1 cellular context compared by ENCODE assay signal in genomic region chr10:49298666-49298989, GRCh38.
TF ChIP-seq lines count a peak whose summit lies in the region.

No MANE protein-coding gene starts in this region.

TF ChIP-seq in K562, 482 proteins besides CTCF, POLR2A, EP300 and RAD21:
- TF ChIP-seq FOXJ2 (tag; IDR thresholded peaks at IDR 0.05) (0 out of 2 replicates have a peak, but pooled peaks have one; percentile 38), ATF3 (IDR thresholded peaks at IDR 0.05) (peak; percentile 85), ATF3 (CRISPR knock-in tag; conservative IDR thresholded peaks at IDR 0.05) (no peak), KDM1A (IDR thresholded peaks at IDR 0.05) (no peak), FOXO4 (CRISPR knock-in tag; IDR thresholded peaks at IDR 0.05) (no peak), MTA3 (IDR thresholded peaks at IDR 0.05; ENCODE audit: borderline replicate concordance) (peak; percentile 16; the same call in 1 of the 2 replicates), CEBPB (tag; IDR thresholded peaks at IDR 0.05) (peak; percentile 57), MEF2A (IDR thresholded peaks at IDR 0.05; ENCODE audit: control insufficient read depth, low read depth, low read length) (peak; percentile 65; the same call in 1 of the 2 replicates), TSC22D4 (tag; IDR thresholded peaks at IDR 0.05) (no peak), ATF7 (IDR thresholded peaks at IDR 0.05) (peak; percentile 10; the same call in 1 of the 2 replicates), CREB1 (IDR thresholded peaks at IDR 0.05) (no peak), CREB1 (CRISPR knock-in tag; IDR thresholded peaks at IDR 0.05) (no peak), ZNF639 (CRISPR knock-in tag; conservative IDR thresholded peaks at IDR 0.05 in 1 of 2, IDR thresholded peaks at IDR 0.05 in 1 of 2) (0 out of 4 replicates have a peak, but pooled peaks of 1 of the 2 experiments have one; percentile 14), TEAD2 (tag; IDR thresholded peaks at IDR 0.05) (0 out of 2 replicates have a peak, but pooled peaks have one; percentile 32), TAF7 (tag; IDR thresholded peaks at IDR 0.05) (0 out of 2 replicates have a peak, but pooled peaks have one; percentile 24), NEUROD1 (IDR thresholded peaks at IDR 0.05; ENCODE audit: borderline replicate concordance, low read depth, low read length, partially characterized antibody) (no peak), FOXK1 (CRISPR knock-in tag; IDR thresholded peaks at IDR 0.05; ENCODE audit: borderline replicate concordance) (no peak), CEBPG (CRISPR knock-in tag; IDR thresholded peaks at IDR 0.05) (0 out of 2 replicates have a peak, but pooled peaks have one; percentile 3), CEBPG (tag; conservative IDR thresholded peaks at IDR 0.05 in 1 of 2, IDR thresholded peaks at IDR 0.05 in 1 of 2) (peak; percentile 49; a peak in 3 of 4 replicates), CXXC5 (CRISPR knock-in tag; IDR thresholded peaks at IDR 0.05) (peak; percentile 27; the same call in 1 of the 2 replicates), GATAD2A (IDR thresholded peaks at IDR 0.05) (peak; percentile 48; the same call in 1 of the 2 replicates), RBBP5 (IDR thresholded peaks at IDR 0.05; ENCODE audit: borderline replicate concordance, insufficient read depth, low read length, poor library complexity, severe bottlenecking) (peak; percentile 25), STAT5B (CRISPR knock-in tag; IDR thresholded peaks at IDR 0.05) (no peak), RFX5 (IDR thresholded peaks at IDR 0.05; ENCODE audit: low read depth, low read length) (no peak), HLTF (IDR thresholded peaks at IDR 0.05) (no peak), SMARCA4 (IDR thresholded peaks at IDR 0.05) (no peak)
